ENCODE assay signal across 5 cellular contexts in genomic region chr16:21312863-21313372, GRCh38. TPM values are rescaled to one million over a fixed set of nuclear protein-coding genes. Genes with fewer than 3 reads are reported as not detected.
"Had no signal": no experiment of that assay in that cellular context is flagged by ENCODE, and none has a peak within 500 bp of the region (broad histone marks: within the 10 kb centered on the region; RNA-seq: fewer than 3 reads in every experiment).

No MANE protein-coding gene starts in this region.

RNA-seq across cellular contexts. Expression of gene CRYM, which starts 34.8 kb away (rescaled TPM):
- total RNA-seq: dermis blood vessel endothelial cell, endothelial cell of umbilical vein, fibroblast of villous mesenchyme, foreskin keratinocyte, gastrocnemius medialis had no signal
- polyA plus RNA-seq: endothelial cell of umbilical vein had no signal
